In the genomic region with DNA sequence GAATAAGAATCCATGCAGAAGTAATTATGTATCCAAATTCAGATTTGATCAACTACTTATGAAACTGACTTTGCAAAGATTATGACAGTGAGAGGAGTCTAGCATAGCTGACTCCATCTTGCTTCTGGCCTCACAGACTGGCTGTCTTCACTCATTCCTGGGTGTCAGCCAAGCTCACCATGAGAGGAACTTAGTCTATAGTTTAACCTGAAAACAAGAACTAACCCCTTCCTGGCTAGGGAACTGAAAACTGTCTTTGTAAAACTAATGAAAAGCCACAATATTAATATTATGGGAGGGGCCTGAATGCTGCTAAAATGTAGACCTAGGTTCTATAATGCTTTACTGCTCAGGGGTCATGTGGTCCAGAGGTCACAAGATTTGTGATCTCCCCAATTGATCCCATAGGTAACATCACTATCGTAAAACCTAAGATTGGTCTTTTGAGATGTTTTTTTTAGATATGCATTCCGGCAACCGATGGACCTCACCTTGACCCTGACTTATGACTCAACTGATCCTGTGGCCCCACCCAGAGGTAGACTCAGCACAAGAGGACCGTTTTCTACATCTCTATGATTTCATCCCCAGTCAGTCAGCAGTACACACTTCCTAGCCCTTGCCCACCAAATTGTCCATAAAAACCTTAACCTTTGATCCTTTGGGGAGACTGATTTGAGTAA, we compare ENCODE assay signal across 1 cellular context.
TF ChIP-seq lines count a peak whose summit lies in the region.

No MANE protein-coding gene starts in this region.

TF ChIP-seq in HepG2, 621 proteins besides CTCF, POLR2A, EP300 and RAD21 (continued from another document):
- TF ChIP-seq FOSL2 (CRISPR knock-in tag; IDR thresholded peaks at IDR 0.05) (peak; percentile 73), ZNF484 (CRISPR knock-in tag; IDR thresholded peaks at IDR 0.05; ENCODE audit: borderline replicate concordance, low read depth) (no peak), MED1 (CRISPR knock-in tag; IDR thresholded peaks at IDR 0.05) (peak; percentile 25; the same call in 1 of the 2 replicates), ZMYM4 (CRISPR knock-in tag; IDR thresholded peaks at IDR 0.05) (peak; percentile 34; the same call in 1 of the 2 replicates), SMC3 (IDR thresholded peaks at IDR 0.05; ENCODE audit: low read length) (peak; percentile 29; the same call in 1 of the 2 replicates), STAG1 (CRISPR knock-in tag; IDR thresholded peaks at IDR 0.05) (peak; percentile 50), JDP2 (CRISPR knock-in tag; IDR thresholded peaks at IDR 0.05; ENCODE audit: borderline replicate concordance) (no peak), NONO (IDR thresholded peaks at IDR 0.05) (no peak), NONO (CRISPR knock-in tag; conservative IDR thresholded peaks at IDR 0.05) (no peak), RARA (CRISPR knock-in tag; IDR thresholded peaks at IDR 0.05) (peak; percentile 78), NR2F1 (CRISPR knock-in tag; IDR thresholded peaks at IDR 0.05) (peak in 1 of 2 experiments; percentile 58; a peak in 1 of 4 replicates), CEBPB (IDR thresholded peaks at IDR 0.05; ENCODE audit: borderline replicate concordance, low read depth, low read length) (no peak), ZFY (CRISPR knock-in tag; IDR thresholded peaks at IDR 0.05) (no peak), ZNF383 (CRISPR knock-in tag; IDR thresholded peaks at IDR 0.05; ENCODE audit: borderline replicate concordance) (no peak), ZBTB8A (CRISPR knock-in tag; IDR thresholded peaks at IDR 0.05; ENCODE audit: borderline replicate concordance, low read depth) (no peak), ZSCAN25 (CRISPR knock-in tag; IDR thresholded peaks at IDR 0.05) (no peak), ZMAT3 (CRISPR knock-in tag; conservative IDR thresholded peaks at IDR 0.05) (no peak)
- TF ChIP-seq, protein P1, sequence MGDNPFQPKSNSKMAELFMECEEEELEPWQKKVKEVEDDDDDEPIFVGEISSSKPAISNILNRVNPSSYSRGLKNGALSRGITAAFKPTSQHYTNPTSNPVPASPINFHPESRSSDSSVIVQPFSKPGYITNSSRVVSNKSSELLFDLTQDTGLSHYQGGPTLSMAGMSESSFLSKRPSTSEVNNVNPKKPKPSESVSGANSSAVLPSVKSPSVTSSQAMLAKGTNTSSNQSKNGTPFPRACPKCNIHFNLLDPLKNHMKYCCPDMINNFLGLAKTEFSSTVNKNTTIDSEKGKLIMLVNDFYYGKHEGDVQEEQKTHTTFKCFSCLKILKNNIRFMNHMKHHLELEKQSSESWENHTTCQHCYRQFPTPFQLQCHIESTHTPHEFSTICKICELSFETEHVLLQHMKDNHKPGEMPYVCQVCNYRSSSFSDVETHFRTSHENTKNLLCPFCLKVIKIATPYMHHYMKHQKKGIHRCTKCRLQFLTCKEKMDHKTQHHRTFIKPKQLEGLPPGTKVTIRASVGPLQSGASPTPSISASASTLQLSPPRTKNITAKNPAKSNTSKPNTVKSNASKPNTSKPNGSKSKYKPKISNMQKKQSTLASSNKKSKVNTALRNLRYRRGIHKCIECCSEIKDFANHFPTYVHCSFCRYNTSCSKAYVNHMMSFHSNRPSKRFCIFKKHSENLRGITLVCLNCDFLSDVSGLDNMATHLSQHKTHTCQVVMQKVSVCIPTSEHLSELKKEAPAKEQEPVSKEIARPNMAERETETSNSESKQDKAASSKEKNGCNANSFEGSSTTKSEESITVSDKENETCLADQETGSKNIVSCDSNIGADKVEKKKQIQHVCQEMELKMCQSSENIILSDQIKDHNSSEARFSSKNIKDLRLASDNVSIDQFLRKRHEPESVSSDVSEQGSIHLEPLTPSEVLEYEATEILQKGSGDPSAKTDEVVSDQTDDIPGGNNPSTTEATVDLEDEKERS (CRISPR knock-in tag; IDR thresholded peaks at IDR 0.05): no peak
- TF ChIP-seq, protein P2, sequence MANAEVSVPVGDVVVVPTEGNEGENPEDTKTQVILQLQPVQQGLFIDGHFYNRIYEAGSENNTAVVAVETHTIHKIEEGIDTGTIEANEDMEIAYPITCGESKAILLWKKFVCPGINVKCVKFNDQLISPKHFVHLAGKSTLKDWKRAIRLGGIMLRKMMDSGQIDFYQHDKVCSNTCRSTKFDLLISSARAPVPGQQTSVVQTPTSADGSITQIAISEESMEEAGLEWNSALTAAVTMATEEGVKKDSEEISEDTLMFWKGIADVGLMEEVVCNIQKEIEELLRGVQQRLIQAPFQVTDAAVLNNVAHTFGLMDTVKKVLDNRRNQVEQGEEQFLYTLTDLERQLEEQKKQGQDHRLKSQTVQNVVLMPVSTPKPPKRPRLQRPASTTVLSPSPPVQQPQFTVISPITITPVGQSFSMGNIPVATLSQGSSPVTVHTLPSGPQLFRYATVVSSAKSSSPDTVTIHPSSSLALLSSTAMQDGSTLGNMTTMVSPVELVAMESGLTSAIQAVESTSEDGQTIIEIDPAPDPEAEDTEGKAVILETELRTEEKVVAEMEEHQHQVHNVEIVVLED (CRISPR knock-in tag; IDR thresholded peaks at IDR 0.05; ENCODE audit: borderline replicate concordance): no peak
- TF ChIP-seq, protein P3, sequence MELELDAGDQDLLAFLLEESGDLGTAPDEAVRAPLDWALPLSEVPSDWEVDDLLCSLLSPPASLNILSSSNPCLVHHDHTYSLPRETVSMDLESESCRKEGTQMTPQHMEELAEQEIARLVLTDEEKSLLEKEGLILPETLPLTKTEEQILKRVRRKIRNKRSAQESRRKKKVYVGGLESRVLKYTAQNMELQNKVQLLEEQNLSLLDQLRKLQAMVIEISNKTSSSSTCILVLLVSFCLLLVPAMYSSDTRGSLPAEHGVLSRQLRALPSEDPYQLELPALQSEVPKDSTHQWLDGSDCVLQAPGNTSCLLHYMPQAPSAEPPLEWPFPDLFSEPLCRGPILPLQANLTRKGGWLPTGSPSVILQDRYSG (CRISPR knock-in tag; IDR thresholded peaks at IDR 0.05): no peak
